Comparison of ENCODE assay signal across 8 cellular contexts in the genomic region with DNA sequence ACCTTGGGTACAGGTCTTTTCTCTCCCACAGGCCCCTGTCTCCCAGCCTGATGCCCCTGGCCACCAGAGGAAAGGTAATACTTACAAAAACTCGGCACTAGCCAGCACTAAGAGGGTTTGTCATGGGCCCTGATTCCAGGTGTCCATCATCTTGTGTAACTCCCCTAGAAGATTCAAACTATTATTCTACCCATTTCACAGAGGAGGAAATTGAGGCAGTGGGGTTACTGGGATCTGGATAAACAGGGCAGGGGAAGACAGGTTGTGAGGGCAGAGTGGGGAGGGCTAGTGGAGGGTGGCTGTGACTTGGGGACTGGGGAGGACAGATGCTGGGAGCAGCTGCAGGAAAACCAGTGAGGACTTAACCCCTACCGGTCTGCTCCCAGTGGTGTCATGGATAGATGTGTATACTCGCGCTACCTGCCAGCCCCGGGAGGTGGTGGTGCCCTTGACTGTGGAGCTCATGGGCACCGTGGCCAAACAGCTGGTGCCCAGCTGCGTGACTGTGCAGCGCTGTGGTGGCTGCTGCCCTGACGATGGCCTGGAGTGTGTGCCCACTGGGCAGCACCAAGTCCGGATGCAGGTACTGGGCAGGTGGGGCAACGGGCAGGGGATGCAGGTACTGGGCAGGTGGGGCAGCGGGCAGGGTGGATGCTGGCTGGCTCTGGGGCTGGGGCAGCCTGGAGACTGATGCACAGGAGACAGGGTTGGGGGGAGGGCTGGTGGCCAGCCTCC. TPM values are rescaled to one million over a fixed set of nuclear protein-coding genes. Genes with fewer than 3 reads are reported as not detected.
DNase-seq lines count a peak whose midpoint lies in the region; ATAC-seq and TF ChIP-seq lines count a peak whose summit lies in the region.

No MANE protein-coding gene starts in this region.

- H3K9me3 ChIP-seq in cardiac muscle cell (ENCODE audit: low read depth) (no peaks in the 10 kb centered on the region), mesodermal cell (ENCODE audit: control insufficient read depth, low read length) (no peaks in the 10 kb centered on the region), aorta (ENCODE audit: control insufficient read depth, low read length) (no peaks in the 10 kb centered on the region)

- H3K27me3 ChIP-seq in cardiac muscle cell, result no peaks in the 10 kb centered on the region
- no peaks in the 10 kb centered on the region for H3K27me3 ChIP-seq in aorta (ENCODE audit: control insufficient read depth in 1 of 2, insufficient read depth in 2 of 2, low read length in 1 of 2)

- H3K4me1 ChIP-seq in cardiac muscle cell (ENCODE audit: low read depth) (peaks cover 11% of the 10 kb centered on the region), mesodermal cell (ENCODE audit: control insufficient read depth, insufficient read depth, low read length, poor library complexity, severe bottlenecking) (peaks cover 9% of the 10 kb centered on the region), aorta (ENCODE audit: control insufficient read depth in 1 of 2, insufficient read depth in 2 of 2, low read length in 2 of 2) (no peaks in the 10 kb centered on the region)

- no peak for TF ChIP-seq CTCF in cardiac muscle cell (IDR thresholded peaks at IDR 0.05; ENCODE audit: low read depth, low read length)
- TF ChIP-seq CTCF in MCF 10A (IDR thresholded peaks at IDR 0.05; ENCODE audit: unreplicated experiment), result no peak

- peaks cover 35% of the 10 kb centered on the region for H3K36me3 Mint-ChIP-seq in MCF 10A (ENCODE audit: insufficient read depth, unreplicated experiment)

- no peak for ATAC-seq in aorta (ENCODE audit: low FRiP score)
- ATAC-seq in GM21529 (IDR thresholded peaks at IDR 0.05; ENCODE audit: unreplicated experiment), result no peak

- H3K4me3 Mint-ChIP-seq in MCF 10A (ENCODE audit: unreplicated experiment), result peak overlapping the region; percentile 73

- CTCF ChIA-PET in MCF 10A (lab: Yijun Ruan, JAX), result interaction anchor here (0.5 to 1.6 kb wide), 6 partner anchors 10 to 108 kb away, joined by 3 to 5 read pairs (median 3); a partner anchor contains a TSS

- DNase-seq in cardiac muscle cell (ENCODE audit: low read depth in 1 of 2, low spot score in 1 of 2), result no peak
- no peak for DNase-seq in cardiac septum (ENCODE audit: low spot score)
- DNase-seq in MCF 10A (ENCODE audit: unreplicated experiment), result no peak
- DNase-seq in aorta, result peak; percentile 50 to 77
- DNase-seq in EL, result no peak
- no peak for DNase-seq in NCI-H774 (lab: John Stamatoyannopoulos, UW)

- H3K4me3 ChIP-seq in cardiac muscle cell, result peak overlapping the region; percentile 62
- H3K4me3 ChIP-seq in mesodermal cell (ENCODE audit: extremely low read depth, insufficient read depth, low read length, poor library complexity, severe bottlenecking), result peak overlapping the region; percentile 52
- H3K4me3 ChIP-seq in aorta (ENCODE audit: low read length in 2 of 2), result peak overlapping the region; percentile 77 to 94

- H3K27ac ChIP-seq in cardiac muscle cell (no peak overlapping the region), mesodermal cell (ENCODE audit: low read depth, low read length, severe bottlenecking) (no peak overlapping the region), aorta (ENCODE audit: low read depth in 1 of 2, low read length in 2 of 2) (peak overlapping the region in 1 of 2 donors; percentile 44)

- no peaks in the 10 kb centered on the region for H3K27me3 Mint-ChIP-seq in MCF 10A (ENCODE audit: insufficient read depth, unreplicated experiment)

- intact Hi-C loops in cardiac septum (cut with DNase I) (no loop called here), MCF 10A (cut with micrococcal nuclease) (no loop called here), aorta (cut with DNase I) (no loop called here)

- H3K36me3 ChIP-seq in cardiac muscle cell (peaks cover 3% of the 10 kb centered on the region), mesodermal cell (ENCODE audit: control insufficient read depth, insufficient read depth, low read length) (peaks cover 16% of the 10 kb centered on the region), aorta (ENCODE audit: control insufficient read depth in 1 of 2, insufficient read depth in 2 of 2, low read length in 1 of 2) (peaks cover 0 to 2% of the 10 kb centered on the region in 2 donors)

- no peak overlapping the region for H3K27ac Mint-ChIP-seq in MCF 10A (ENCODE audit: low read depth, unreplicated experiment)

- peaks cover 26% of the 10 kb centered on the region for H3K4me1 Mint-ChIP-seq in MCF 10A (ENCODE audit: insufficient read depth, unreplicated experiment)

- BruUV-seq in MCF 10A (replicated peaks; lab: Mats Ljungman, UMichigan), result no TSS peak

- H3K9me3 Mint-ChIP-seq in MCF 10A (ENCODE audit: unreplicated experiment), result no peaks in the 10 kb centered on the region

- WGBS in mesodermal cell (ENCODE audit: insufficient coverage in 2 of 2), 2 experiments, result 97 to 99% methylated on average over 10 of the region's 12 CpGs
- 79 to 81% methylated on average over 12 of the region's 12 CpGs for WGBS in aorta, 2 donors

- POLR2A ChIA-PET in MCF 10A (lab: Yijun Ruan, JAX), result interaction anchor here (0.6 to 1.7 kb wide), 7 partner anchors 9 to 554 kb away, joined by 3 to 5 read pairs (median 4); a partner anchor contains a TSS

RNA-seq across cellular contexts. Expression of a gene that starts 1.2 kb away (rescaled TPM):
- total RNA-seq in cardiac muscle cell (162 and 206 TPM in 2 replicates), cardiac septum (261 TPM), MCF 10A (2022) (46.0 and 60.3 TPM in 2 replicates), aorta (100 to 1,000 TPM; 131 to 208 TPM)
- polyA plus RNA-seq in cardiac muscle cell (178 and 199 TPM in 2 replicates), aorta (100 to 1,000 TPM; 191 to 206 TPM)
- polyA plus RNA-seq in mesodermal cell (2013, experiment 1 of 2), result 45.4 TPM
- 44.0 TPM for polyA plus RNA-seq in mesodermal cell (2013, experiment 2 of 2)

RNA-seq across cellular contexts. Expression of a gene that starts 5.2 kb away (rescaled TPM):
- total RNA-seq in cardiac muscle cell (75.5 and 79.9 TPM in 2 replicates), cardiac septum (51.9 TPM), MCF 10A (2022) (19.5 and 27.0 TPM in 2 replicates), aorta (10 to 100 TPM; 15.0 to 27.4 TPM)
- polyA plus RNA-seq in cardiac muscle cell (126 and 132 TPM in 2 replicates), aorta (10 to 100 TPM; 26.2 to 97.9 TPM)
- 42.5 TPM for polyA plus RNA-seq in mesodermal cell (2013, experiment 1 of 2)
- polyA plus RNA-seq in mesodermal cell (2013, experiment 2 of 2), result 47.7 TPM

RNA-seq across cellular contexts. Expression of a gene that starts 5.3 kb away (rescaled TPM):
- 102 and 177 TPM in 2 replicates for total RNA-seq in cardiac muscle cell
- 191 and 321 TPM in 2 replicates for polyA plus RNA-seq in cardiac muscle cell
- total RNA-seq in cardiac septum, result 57.8 TPM
- 84.7 and 86.0 TPM in 2 replicates for total RNA-seq in MCF 10A (2022)
- polyA plus RNA-seq in mesodermal cell (2013, experiment 1 of 2), result 71.7 TPM
- polyA plus RNA-seq in mesodermal cell (2013, experiment 2 of 2), result 72.1 TPM
- total RNA-seq in aorta, result 10 to 100 TPM; 50.2 to 52.6 TPM
- 100 to 1,000 TPM; 122 to 298 TPM for polyA plus RNA-seq in aorta

RNA-seq across cellular contexts. Expression of a gene that starts 9.5 kb away (rescaled TPM):
- 76.0 and 98.8 TPM in 2 replicates for total RNA-seq in cardiac muscle cell
- 88.3 and 90.6 TPM in 2 replicates for polyA plus RNA-seq in cardiac muscle cell
- total RNA-seq in cardiac septum, result 75.0 TPM
- 51.0 and 73.6 TPM in 2 replicates for total RNA-seq in MCF 10A (2022)
- 35.6 TPM for polyA plus RNA-seq in mesodermal cell (2013, experiment 1 of 2)
- polyA plus RNA-seq in mesodermal cell (2013, experiment 2 of 2), result 26.4 TPM
- 10 to 100 TPM; 36.7 to 46.9 TPM for total RNA-seq in aorta
- polyA plus RNA-seq in aorta, result 10 to 100 TPM; 42.1 to 98.8 TPM

RNA-seq across cellular contexts. Expression of a gene that starts 9.6 kb away (rescaled TPM):
- total RNA-seq in cardiac muscle cell (117 and 131 TPM in 2 replicates), cardiac septum (49.7 TPM), MCF 10A (2022) (27.0 and 31.3 TPM in 2 replicates), aorta (10 to 100 TPM; 24.5 to 24.8 TPM)
- polyA plus RNA-seq in cardiac muscle cell (137 and 161 TPM in 2 replicates), aorta (10 to 100 TPM; 34.3 to 95.3 TPM)
- 55.6 TPM for polyA plus RNA-seq in mesodermal cell (2013, experiment 1 of 2)
- polyA plus RNA-seq in mesodermal cell (2013, experiment 2 of 2), result 42.1 TPM

Comparison
In these comparisons a context has a peak if more than half of its experiments do, and no peak if none do; other contexts are left out.
1. DNase-seq: peak in aorta (2 of 2); none in cardiac muscle cell (0 of 2), cardiac septum (single experiment), MCF 10A (single experiment), EL (single experiment) and NCI-H774 (single experiment).
2. Peak in every context shown above with its lines, with median percentiles within 50 percentile points of each other: H3K4me3 ChIP-seq.